8 cellular contexts compared by ENCODE assay signal in the genomic region with DNA sequence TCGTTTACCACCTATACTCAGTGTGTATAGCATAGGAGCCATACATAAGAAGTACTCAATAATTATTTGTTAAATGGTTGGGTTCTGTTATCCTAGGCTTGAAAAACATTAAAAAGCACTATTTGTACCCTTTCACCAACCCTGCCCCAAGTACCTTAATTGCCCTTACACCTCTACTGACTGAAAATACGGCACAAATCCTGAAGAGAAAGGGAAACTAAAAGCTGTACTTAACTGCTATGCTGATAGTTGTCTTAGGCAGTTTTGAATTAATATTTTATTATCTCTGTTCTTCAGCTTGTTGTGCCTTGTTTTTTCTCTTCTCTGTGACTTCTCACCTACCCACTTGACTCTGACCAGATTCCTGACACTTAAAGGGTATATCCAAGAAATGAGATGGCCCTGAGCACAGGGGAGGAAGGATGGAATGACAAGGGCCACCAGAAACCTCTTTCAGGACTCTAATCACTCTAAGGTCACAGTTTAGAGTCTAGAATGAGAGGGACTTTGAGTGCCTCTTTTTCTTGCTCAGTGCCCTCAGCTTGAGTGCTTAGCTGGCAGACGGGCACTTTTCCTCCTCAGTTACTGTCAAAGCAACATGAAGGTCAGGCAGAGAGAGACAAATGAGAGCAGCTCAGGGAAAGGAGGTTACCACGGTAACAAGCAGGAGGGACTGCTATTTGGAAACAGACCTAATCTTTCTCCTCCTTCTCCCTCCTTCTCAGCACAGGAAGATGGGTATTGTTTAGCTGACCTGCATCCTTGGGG.
DNase-seq lines count a peak whose midpoint lies in the region; ATAC-seq and TF ChIP-seq lines count a peak whose summit lies in the region.

No MANE protein-coding gene starts in this region.

- peaks cover 36% of the 10 kb centered on the region for H3K4me1 ChIP-seq in BLaER1
- peaks cover 6% of the 10 kb centered on the region for H3K4me1 ChIP-seq in right cardiac atrium (ENCODE audit: control insufficient read depth, insufficient read depth, low read length)
- peaks cover 0 to 37% (median 28%) of the 10 kb centered on the region in 4 donors for H3K4me1 ChIP-seq in sigmoid colon

- H3K4me2 ChIP-seq in BLaER1 = peak overlapping the region; percentile 61

- H3K27ac ChIP-seq in BLaER1 (0 out of 2 replicates have a peak overlapping the region, but pooled peaks have one; percentile 15), right cardiac atrium (ENCODE audit: low read length) (no peak overlapping the region), sigmoid colon (peak overlapping the region in 3 of 4 donors; percentile 21 to 35 (median 24))

- H3K9ac ChIP-seq in BLaER1 = peak overlapping the region; percentile 32; the same call in 1 of the 2 replicates

- no peak overlapping the region for H3K4me3 ChIP-seq in BLaER1
- H3K4me3 ChIP-seq in right cardiac atrium (ENCODE audit: low read length) = no peak overlapping the region
- H3K4me3 ChIP-seq in sigmoid colon = no peak overlapping the region

- TF ChIP-seq POLR2A in sigmoid colon (IDR thresholded peaks at IDR 0.05) = no peak

- no peaks in the 10 kb centered on the region for H3K9me3 ChIP-seq in BLaER1
- H3K9me3 ChIP-seq in right cardiac atrium (ENCODE audit: control insufficient read depth, low read length) = no peaks in the 10 kb centered on the region
- no peaks in the 10 kb centered on the region for H3K9me3 ChIP-seq in sigmoid colon

- no peak for TF ChIP-seq CTCF in sigmoid colon (IDR thresholded peaks at IDR 0.05)

- H4K20me1 ChIP-seq in BLaER1 = peaks cover 95% of the 10 kb centered on the region

- ATAC-seq in GM19463 (IDR thresholded peaks at IDR 0.05; ENCODE audit: unreplicated experiment) = peak; percentile 35
- ATAC-seq in right cardiac atrium = peak; percentile 71 to 79
- ATAC-seq in GM18858 (IDR thresholded peaks at IDR 0.05; ENCODE audit: unreplicated experiment) = no peak

- H3K27me3 ChIP-seq in BLaER1 (no peaks in the 10 kb centered on the region), right cardiac atrium (ENCODE audit: control insufficient read depth, insufficient read depth) (no peaks in the 10 kb centered on the region), sigmoid colon (no peaks in the 10 kb centered on the region)

- 29% methylated on average over 4 of the region's 4 CpGs for WGBS in right cardiac atrium
- 34 to 45% methylated on average over 4 of the region's 4 CpGs for WGBS in sigmoid colon, 2 donors

- peak; percentile 37 for DNase-seq in NCI-H2107 (lab: John Stamatoyannopoulos, UW)
- peak; percentile 46 for DNase-seq in activated CD8-positive, alpha-beta memory T cell treated with anti-CD3 and anti-CD28 coated beads, Interleukin-2, amount 50 U/mL, for 48 hours
- no peak for DNase-seq in right cardiac atrium
- DNase-seq in sigmoid colon = no peak
- DNase-seq in SKM-1 (lab: John Stamatoyannopoulos, UW; ENCODE audit: unreplicated experiment) = no peak

- no peak for TF ChIP-seq EP300 in sigmoid colon (IDR thresholded peaks at IDR 0.05)

- intact Hi-C loops in right cardiac atrium (cut with DNase I) (loop anchor here in 1 of 4 donors (10.0 kb wide), 1 partner anchor 58 kb away; no protein-coding TSS in a partner anchor), sigmoid colon (cut with DNase I) (no loop called here)

- H3K36me3 ChIP-seq in BLaER1 = peaks cover 13% of the 10 kb centered on the region; the same call in 1 of the 2 replicates
- no peaks in the 10 kb centered on the region for H3K36me3 ChIP-seq in sigmoid colon

Comparison
In these comparisons a context has a peak if more than half of its experiments do, and no peak if none do; other contexts are left out.
1. DNase-seq: peak in NCI-H2107 (single experiment) and activated CD8-positive, alpha-beta memory T cell treated with anti-CD3 and anti-CD28 coated beads, Interleukin-2, amount 50 U/mL, for 48 hours (single experiment); none in right cardiac atrium (0 of 3), sigmoid colon (single experiment) and SKM-1 (single experiment).